In genomic region chr3:792651-793050, GRCh38 we compare ENCODE assay signal across 15 cellular contexts.
"Had no signal": no experiment of that assay in that cellular context is flagged by ENCODE, and none has a peak within 500 bp of the region (broad histone marks: within the 10 kb centered on the region; RNA-seq: fewer than 3 reads in every experiment).

No MANE protein-coding gene starts in this region.

- ATAC-seq: heart left ventricle, left colon had no signal

- DNase-seq: cortex of kidney; dorsolateral prefrontal cortex; effector CD8-positive, alpha-beta T cell; heart left ventricle; hippocampal formation; left colon; mesendoderm; naive B cell; small intestine; stimulated activated CD4-positive, alpha-beta T cell treated with anti-CD3 and anti-CD28 coated beads, Interleukin-12 subunit alpha, Interleukin-12 subunit beta, amount 100 ng/mL, for 4 hours; stimulated activated naive CD4-positive, alpha-beta T cell treated with Interleukin-2 at 50 U/mL for 16 hours; thyroid gland had no signal

- H3K4me3 Mint-ChIP-seq: naive B cell, nephron, type B pancreatic cell had no signal

- H3K27me3 Mint-ChIP-seq: naive B cell, type B pancreatic cell had no signal

- H3K4me1 Mint-ChIP-seq: naive B cell had no signal

- H3K4me3 ChIP-seq: dorsolateral prefrontal cortex, heart left ventricle, thyroid gland had no signal

- H3K9me3 Mint-ChIP-seq: nephron, type B pancreatic cell had no signal

- H3K4me1 ChIP-seq: heart left ventricle, thyroid gland had no signal

- H3K27ac ChIP-seq: heart left ventricle, neutrophil, thyroid gland had no signal

- H3K27ac Mint-ChIP-seq: naive B cell, nephron, type B pancreatic cell had no signal

- H3K27me3 ChIP-seq: dorsolateral prefrontal cortex, heart left ventricle, neutrophil, thyroid gland had no signal

- H3K36me3 Mint-ChIP-seq: naive B cell, type B pancreatic cell had no signal

- H3K9me3 ChIP-seq: thyroid gland had no signal

- H3K36me3 ChIP-seq: heart left ventricle, neutrophil, thyroid gland had no signal
